Comparison of ENCODE assay signal across 14 cellular contexts in genomic region chr3:39064646-39065045, GRCh38. TPM values are rescaled to one million over a fixed set of nuclear protein-coding genes. Genes with fewer than 3 reads are reported as not detected.
DNase-seq lines count a peak whose midpoint lies in the region; ATAC-seq and TF ChIP-seq lines count a peak whose summit lies in the region.
"Had no signal": no experiment of that assay in that cellular context is flagged by ENCODE, and none has a peak within 500 bp of the region (broad histone marks: within the 10 kb centered on the region; RNA-seq: fewer than 3 reads in every experiment).

No MANE protein-coding gene starts in this region.

- H3K27me3 ChIP-seq in ascending aorta (no peaks in the 10 kb centered on the region), kidney epithelial cell (ENCODE audit: control insufficient read depth, insufficient read depth, low read length) (no peaks in the 10 kb centered on the region), gastrocnemius medialis (no peaks in the 10 kb centered on the region)
- H3K27me3 ChIP-seq: MG63 had no signal

- TF ChIP-seq POLR2A in gastrocnemius medialis (IDR thresholded peaks at IDR 0.05), result no peak

- ATAC-seq in HG03469 (IDR thresholded peaks at IDR 0.05; ENCODE audit: unreplicated experiment), result no peak
- ATAC-seq in gastrocnemius medialis, result no peak
- no peak for ATAC-seq in HG03432 (IDR thresholded peaks at IDR 0.05; ENCODE audit: unreplicated experiment)

- H3K4me3 ChIP-seq in ascending aorta (no peak overlapping the region), kidney epithelial cell (ENCODE audit: low read depth, low read length) (no peak overlapping the region), gastrocnemius medialis (no peak overlapping the region)
- H3K4me3 ChIP-seq: left ventricle myocardium inferior, MG63, prostate gland had no signal

- peak; percentile 25 for DNase-seq in GM04504 (ENCODE audit: low read depth)
- no peak for DNase-seq in ascending aorta (ENCODE audit: low spot score in 2 of 2)
- peak; percentile 45 for DNase-seq in kidney epithelial cell (ENCODE audit: low read depth)
- DNase-seq in gastrocnemius medialis, result no peak
- DNase-seq: aorta, left ventricle myocardium inferior, NCI-H2029, NCI-H524 treated with DMSO at 0.1 percent for 48 hours had no signal

- TF ChIP-seq CTCF in ascending aorta (IDR thresholded peaks at IDR 0.05) (no peak), kidney epithelial cell (IDR thresholded peaks at IDR 0.05; ENCODE audit: insufficient read depth, low read length, poor library complexity, severe bottlenecking) (no peak), gastrocnemius medialis (IDR thresholded peaks at IDR 0.05 in 4 of 5, conservative IDR thresholded peaks at IDR 0.05 in 1 of 5) (no peak)

- H3K27ac ChIP-seq in ascending aorta (peak overlapping the region; percentile 32 to 35), temporal lobe (ENCODE audit: low read depth, low read length) (peak overlapping the region; percentile 18), gastrocnemius medialis (no peak overlapping the region)
- H3K27ac ChIP-seq: left ventricle myocardium inferior, prostate gland had no signal

- H3K9me3 ChIP-seq in ascending aorta (no peaks in the 10 kb centered on the region), gastrocnemius medialis (no peaks in the 10 kb centered on the region)
- H3K9me3 ChIP-seq: left ventricle myocardium inferior, MG63, prostate gland had no signal

- in situ Hi-C loops in gastrocnemius medialis (cut with MboI; ENCODE audit: low sequenced_read_pairs in 4 of 4), result no loop called here

- intact Hi-C loops in ascending aorta (cut with DNase I), result no loop called here
- intact Hi-C loops in gastrocnemius medialis (cut with DNase I; ENCODE audit: low total_unique reads), result no loop called here

- H3K36me3 ChIP-seq in ascending aorta (peaks cover 17 to 31% of the 10 kb centered on the region in 2 donors), kidney epithelial cell (ENCODE audit: control insufficient read depth, insufficient read depth, low read length) (no peaks in the 10 kb centered on the region), gastrocnemius medialis (peaks cover 0 to 27% of the 10 kb centered on the region in 2 donors)
- H3K36me3 ChIP-seq: MG63, prostate gland had no signal

- H3K4me1 ChIP-seq in ascending aorta (peaks cover 4 to 6% of the 10 kb centered on the region in 2 donors), gastrocnemius medialis (no peaks in the 10 kb centered on the region)
- H3K4me1 ChIP-seq: left ventricle myocardium inferior, prostate gland had no signal

RNA-seq across cellular contexts. Expression of gene WDR48, which starts 12.8 kb away (rescaled TPM):
- total RNA-seq in ascending aorta (81.0 TPM), kidney epithelial cell (31.5 and 33.2 TPM in 2 replicates), temporal lobe (88.0 TPM), gastrocnemius medialis (10 to 100 TPM; 14.8 to 26.5 (median 19.8) TPM)

RNA-seq across cellular contexts. Expression of gene SCN11A, which starts 12.9 kb away (rescaled TPM):
- not detected for total RNA-seq in ascending aorta
- total RNA-seq in kidney epithelial cell, result 0.04 and 0.27 TPM in 2 replicates
- 0.25 TPM for total RNA-seq in temporal lobe
- total RNA-seq in gastrocnemius medialis, result under 1 TPM in 1 of 4 donors, not detected in 3; 0.04 TPM
- total RNA-seq: activated CD8-positive, alpha-beta T cell treated with anti-CD3 and anti-CD28 coated beads, Interleukin-2, amount 10 ng/mL, durations not matched to agents 7 days and 5 days had no signal

RNA-seq across cellular contexts. Expression of gene GORASP1, which starts 42.8 kb away (rescaled TPM):
- total RNA-seq in ascending aorta (186 TPM), kidney epithelial cell (34.8 and 43.5 TPM in 2 replicates), temporal lobe (18.2 TPM), gastrocnemius medialis (10 to 100 TPM; 34.3 to 81.9 (median 38.5) TPM)

RNA-seq across cellular contexts. Expression of gene TTC21A, which starts 42.8 kb away (rescaled TPM):
- total RNA-seq in ascending aorta (0.43 TPM), kidney epithelial cell (2.3 and 6.7 TPM in 2 replicates), temporal lobe (2.0 TPM), gastrocnemius medialis (1 to 10 TPM in 2 of 4 donors, under 1 TPM in 2; 0.33 to 4.3 (median 1.1) TPM)

Comparison
In these comparisons a context has a peak if more than half of its experiments do, and no peak if none do; other contexts are left out.
1. DNase-seq: peak in GM04504 (single experiment) and kidney epithelial cell (single experiment); none in ascending aorta (0 of 2) and gastrocnemius medialis (0 of 2).
2. H3K27ac ChIP-seq: peak in ascending aorta (2 of 2) and temporal lobe (single experiment); none in gastrocnemius medialis (0 of 4).